8 cellular contexts compared by ENCODE assay signal in genomic region chr2:234881413-234882241, GRCh38.
DNase-seq lines count a peak whose midpoint lies in the region; ATAC-seq and TF ChIP-seq lines count a peak whose summit lies in the region.

No MANE protein-coding gene starts in this region.

- DNase-seq in EH (ENCODE audit: low read depth) (peak; percentile 78), LNCaP clone FGC (ENCODE audit: low read depth) (peak; percentile 61), SW480 (ENCODE audit: low spot score) (peak; percentile 68), choroid plexus epithelial cell (ENCODE audit: low read depth) (peak; percentile 97), kidney tubule cell (ENCODE audit: low spot score) (peak; percentile 88), activated gamma-delta T cell treated with Interleukin-2 at 50 U/mL for 16 hours (no peak)
- DNase-seq in stimulated activated CD4-positive, alpha-beta T cell treated with anti-CD3 and anti-CD28 coated beads, Interleukin-2, amount 100 ng/mL, for 24 hours: peak; percentile 38 to 65

- TF ChIP-seq CTCF in LNCaP clone FGC (IDR thresholded peaks at IDR 0.05; ENCODE audit: control insufficient read depth, extremely low read depth, insufficient read depth) (peak; percentile 52), choroid plexus epithelial cell (conservative IDR thresholded peaks at IDR 0.05; ENCODE audit: low read depth, low read length) (peak; percentile 95)

- ATAC-seq in GM21717 (IDR thresholded peaks at IDR 0.05; ENCODE audit: unreplicated experiment): no peak

- no peak overlapping the region for H3K4me3 ChIP-seq in LNCaP clone FGC (ENCODE audit: low read depth, low read length)
- no peak overlapping the region for H3K4me3 ChIP-seq in choroid plexus epithelial cell (ENCODE audit: low read depth, low read length)
